ENCODE assay signal across 27 cellular contexts in the genomic region with DNA sequence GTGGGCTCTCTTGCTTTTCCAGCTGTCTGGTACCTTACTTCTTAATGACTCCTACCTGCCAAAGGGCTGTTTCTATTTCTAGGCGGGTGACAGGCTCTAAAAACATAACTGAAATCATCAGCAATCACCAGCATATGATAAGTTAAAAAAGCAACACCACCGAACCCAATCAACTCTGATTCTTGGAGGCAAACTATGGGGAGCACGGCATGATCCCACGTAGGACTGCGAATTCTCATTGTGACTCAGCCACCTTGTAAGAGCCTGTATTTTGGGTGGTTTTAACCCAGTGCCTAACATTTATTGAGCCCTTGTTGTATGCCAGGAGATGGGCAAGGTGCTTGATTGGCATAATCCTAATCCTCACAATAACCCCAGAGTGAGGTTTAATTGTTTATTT.
"Had no signal": no experiment of that assay in that cellular context is flagged by ENCODE, and none has a peak within 500 bp of the region (broad histone marks: within the 10 kb centered on the region; RNA-seq: fewer than 3 reads in every experiment).

No MANE protein-coding gene starts in this region.

- H3K27me3 ChIP-seq: stomach, suprapubic skin, testis, thyroid gland, tibial artery, tibial nerve, transverse colon, upper lobe of left lung, upper lobe of right lung, uterus, vagina had no signal

- H3K4me3 Mint-ChIP-seq: stimulated activated effector memory CD8-positive, alpha-beta T cell treated with anti-CD3 and anti-CD28 coated beads, Interleukin-12 subunit alpha, Interleukin-12 subunit beta, amount 100 ng/mL, for 72 hours; stimulated activated memory B cell treated with anti-CD40 and anti-IgM and Interleukin-4, amounts not matched to agents 10 μg/mL and 1 μg/mL and 100 μg/mL, for 72 hours; stimulated activated naive B cell treated with anti-CD40 and anti-IgM and Interleukin-4, amounts not matched to agents 10 μg/mL and 1 μg/mL and 100 μg/mL, for 72 hours; stimulated activated naive CD8-positive, alpha-beta T cell treated with anti-CD3 and anti-CD28 coated beads, Interleukin-15, amount 100 ng/mL, for 72 hours; stimulated activated naive CD8-positive, alpha-beta T cell treated with anti-CD3 and anti-CD28 coated beads, Interleukin-15, Interleukin-2, amounts not matched to agents 100 ng/mL and 50 ng/mL, for 24 hours; type B pancreatic cell had no signal

- H3K4me3 ChIP-seq: stomach, suprapubic skin, testis, thoracic aorta, thyroid gland, tibial artery, tibial nerve, transverse colon, upper lobe of left lung, upper lobe of right lung, uterus, vagina had no signal

- DNase-seq: stimulated activated CD4-positive, alpha-beta T cell treated with anti-CD3 and anti-CD28 coated beads, Interleukin-2, amount 100 ng/mL, for 48 hours; stimulated activated CD4-positive, alpha-beta T cell treated with anti-CD3 and anti-CD28 coated beads, Interleukin-4, amount 100 ng/mL, for 1 hour; stimulated activated CD4-positive, alpha-beta T cell treated with anti-CD3 and anti-CD28 coated beads, Interleukin-4, amount 100 ng/mL, for 24 hours; stimulated activated CD4-positive, alpha-beta T cell treated with anti-CD3 and anti-CD28 coated beads, Interleukin-4, amount 100 ng/mL, for 4 hours; stimulated activated CD8-positive, alpha-beta memory T cell treated with anti-CD3 and anti-CD28 coated beads, Interleukin-4, amount 100 ng/mL, for 48 hours; stimulated activated naive B cell treated with anti-CD40 and anti-IgM and Interleukin-4, amounts not matched to agents 10 μg/mL and 1 μg/mL and 100 μg/mL, for 72 hours; stimulated activated naive CD4-positive, alpha-beta T cell; stimulated activated naive CD4-positive, alpha-beta T cell treated with Interleukin-2 at 50 U/mL for 16 hours; stimulated activated naive CD8-positive, alpha-beta T cell treated with anti-CD3 and anti-CD28 coated beads, Interleukin-15, amount 100 ng/mL, for 72 hours; stimulated activated naive CD8-positive, alpha-beta T cell treated with anti-CD3 and anti-CD28 coated beads, Interleukin-15, Interleukin-2, amounts not matched to agents 100 U/mL and 50 U/mL, for 24 hours; stomach; substantia nigra; testis; thyroid gland; tibial artery; transverse colon; upper lobe of left lung; upper lobe of right lung; uterus had no signal

- H3K27ac ChIP-seq: stomach, suprapubic skin, testis, thoracic aorta, thyroid gland, tibial artery, tibial nerve, transverse colon, upper lobe of left lung, upper lobe of right lung, uterus, vagina had no signal

- ATAC-seq: stimulated activated effector memory CD8-positive, alpha-beta T cell treated with anti-CD3 and anti-CD28 coated beads, Interleukin-12 subunit alpha, Interleukin-12 subunit beta, amount 100 ng/mL, for 72 hours; stimulated activated memory B cell treated with anti-CD40 and anti-IgM and Interleukin-4, amounts not matched to agents 10 μg/mL and 1 μg/mL and 100 μg/mL, for 72 hours; stimulated activated naive B cell treated with anti-CD40 and anti-IgM and Interleukin-4, amounts not matched to agents 10 μg/mL and 1 μg/mL and 100 μg/mL, for 72 hours; stimulated activated naive CD8-positive, alpha-beta T cell treated with anti-CD3 and anti-CD28 coated beads, Interleukin-15, amount 100 ng/mL, for 72 hours; stimulated activated naive CD8-positive, alpha-beta T cell treated with anti-CD3 and anti-CD28 coated beads, Interleukin-15, Interleukin-2, amounts not matched to agents 100 U/mL and 50 U/mL, for 24 hours; upper lobe of right lung had no signal

- H3K4me1 ChIP-seq: stomach, suprapubic skin, testis, thyroid gland, tibial artery, tibial nerve, transverse colon, upper lobe of right lung, uterus, vagina had no signal

- H3K36me3 Mint-ChIP-seq: stimulated activated effector memory CD8-positive, alpha-beta T cell treated with anti-CD3 and anti-CD28 coated beads, Interleukin-12 subunit alpha, Interleukin-12 subunit beta, amount 100 ng/mL, for 72 hours; stimulated activated memory B cell treated with anti-CD40 and anti-IgM and Interleukin-4, amounts not matched to agents 10 μg/mL and 1 μg/mL and 100 μg/mL, for 72 hours; stimulated activated naive B cell treated with anti-CD40 and anti-IgM and Interleukin-4, amounts not matched to agents 10 μg/mL and 1 μg/mL and 100 μg/mL, for 72 hours; type B pancreatic cell had no signal

- H3K27me3 Mint-ChIP-seq: stimulated activated memory B cell treated with anti-CD40 and anti-IgM and Interleukin-4, amounts not matched to agents 10 μg/mL and 1 μg/mL and 100 μg/mL, for 72 hours; stimulated activated naive B cell treated with anti-CD40 and anti-IgM and Interleukin-4, amounts not matched to agents 10 μg/mL and 1 μg/mL and 100 μg/mL, for 72 hours; stimulated activated naive CD8-positive, alpha-beta T cell treated with anti-CD3 and anti-CD28 coated beads, Interleukin-15, amount 100 ng/mL, for 72 hours; stimulated activated naive CD8-positive, alpha-beta T cell treated with anti-CD3 and anti-CD28 coated beads, Interleukin-15, Interleukin-2, amounts not matched to agents 100 ng/mL and 50 ng/mL, for 24 hours; type B pancreatic cell had no signal

- H3K36me3 ChIP-seq: stomach, suprapubic skin, thoracic aorta, thyroid gland, tibial artery, tibial nerve, transverse colon, upper lobe of left lung, upper lobe of right lung, uterus, vagina had no signal

- H3K4me1 Mint-ChIP-seq: stimulated activated effector memory CD8-positive, alpha-beta T cell treated with anti-CD3 and anti-CD28 coated beads, Interleukin-12 subunit alpha, Interleukin-12 subunit beta, amount 100 ng/mL, for 72 hours; stimulated activated memory B cell treated with anti-CD40 and anti-IgM and Interleukin-4, amounts not matched to agents 10 μg/mL and 1 μg/mL and 100 μg/mL, for 72 hours; stimulated activated naive B cell treated with anti-CD40 and anti-IgM and Interleukin-4, amounts not matched to agents 10 μg/mL and 1 μg/mL and 100 μg/mL, for 72 hours; stimulated activated naive CD8-positive, alpha-beta T cell treated with anti-CD3 and anti-CD28 coated beads, Interleukin-15, amount 100 ng/mL, for 72 hours had no signal

- H3K9me3 ChIP-seq: suprapubic skin, testis, thoracic aorta, thyroid gland, tibial artery, transverse colon, upper lobe of right lung, uterus, vagina had no signal

- H3K27ac Mint-ChIP-seq: stimulated activated effector memory CD8-positive, alpha-beta T cell treated with anti-CD3 and anti-CD28 coated beads, Interleukin-12 subunit alpha, Interleukin-12 subunit beta, amount 100 ng/mL, for 72 hours; stimulated activated memory B cell treated with anti-CD40 and anti-IgM and Interleukin-4, amounts not matched to agents 10 μg/mL and 1 μg/mL and 100 μg/mL, for 72 hours; stimulated activated naive B cell treated with anti-CD40 and anti-IgM and Interleukin-4, amounts not matched to agents 10 μg/mL and 1 μg/mL and 100 μg/mL, for 72 hours; stimulated activated naive CD8-positive, alpha-beta T cell treated with anti-CD3 and anti-CD28 coated beads, Interleukin-15, amount 100 ng/mL, for 72 hours; stimulated activated naive CD8-positive, alpha-beta T cell treated with anti-CD3 and anti-CD28 coated beads, Interleukin-15, Interleukin-2, amounts not matched to agents 100 ng/mL and 50 ng/mL, for 24 hours; type B pancreatic cell had no signal
